In the genomic region with DNA sequence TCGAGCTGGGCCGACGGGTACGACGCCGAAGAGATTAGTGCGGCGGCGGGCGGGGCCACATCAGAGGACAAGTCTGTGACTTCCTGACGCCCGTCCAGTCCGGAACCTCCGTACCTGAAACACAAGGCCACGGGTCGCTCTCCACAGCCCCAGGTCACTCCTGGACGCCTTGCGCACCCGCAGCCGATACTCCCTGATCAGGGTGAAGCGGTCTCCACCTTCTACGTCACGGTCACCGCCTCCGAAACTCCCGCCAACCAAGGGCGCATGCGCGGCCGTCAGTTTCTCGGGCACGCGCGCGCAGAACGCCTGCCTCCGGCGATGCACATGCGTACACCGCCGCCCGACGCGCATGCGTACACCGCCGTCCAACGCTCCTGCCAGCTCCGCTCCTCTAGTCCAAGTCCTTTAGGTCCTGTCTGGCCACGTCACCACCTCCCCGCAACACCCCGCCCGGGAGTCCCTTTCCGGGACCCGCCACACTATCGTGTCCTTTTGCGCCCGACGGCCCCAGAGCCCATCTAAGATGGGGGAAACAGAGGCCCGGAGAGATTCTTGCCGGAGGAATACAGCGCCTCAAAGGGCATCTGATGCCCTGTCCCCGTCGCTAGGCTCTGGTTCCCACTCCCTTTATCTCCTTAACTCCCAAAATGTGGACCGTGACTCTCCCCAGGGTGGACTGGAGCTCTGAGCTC, we compare ENCODE assay signal across 8 cellular contexts. TPM values are rescaled to one million over a fixed set of nuclear protein-coding genes. Genes with fewer than 3 reads are reported as not detected.
DNase-seq lines count a peak whose midpoint lies in the region; ATAC-seq, FAIRE-seq and TF ChIP-seq lines count a peak whose summit lies in the region.

A gene with protein sequence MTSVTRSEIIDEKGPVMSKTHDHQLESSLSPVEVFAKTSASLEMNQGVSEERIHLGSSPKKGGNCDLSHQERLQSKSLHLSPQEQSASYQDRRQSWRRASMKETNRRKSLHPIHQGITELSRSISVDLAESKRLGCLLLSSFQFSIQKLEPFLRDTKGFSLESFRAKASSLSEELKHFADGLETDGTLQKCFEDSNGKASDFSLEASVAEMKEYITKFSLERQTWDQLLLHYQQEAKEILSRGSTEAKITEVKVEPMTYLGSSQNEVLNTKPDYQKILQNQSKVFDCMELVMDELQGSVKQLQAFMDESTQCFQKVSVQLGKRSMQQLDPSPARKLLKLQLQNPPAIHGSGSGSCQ (minus strand): TSS at position 216 of the 695 bp plus-strand sequence. CDS start 2,305 bp downstream, outside the sequence.

- peak; percentile 87 for TF ChIP-seq POLR2A in GM18951 (IDR thresholded peaks at IDR 0.05; ENCODE audit: extremely low read depth, insufficient read depth, insufficient read length)

- no peaks in the 10 kb centered on the region for H4K20me1 ChIP-seq in smooth muscle cell (ENCODE audit: low read depth)

- peak within 1 kb of the TSS; percentile 92 for H2AFZ ChIP-seq in smooth muscle cell (ENCODE audit: low read depth)

- peak within 1 kb of the TSS; percentile 100 for H3K27ac Mint-ChIP-seq in WTC11

- no peaks in the 10 kb centered on the region for H3K9me3 ChIP-seq in smooth muscle cell (replicated peaks; ENCODE audit: low read depth)

- DNase-seq in AG08396 (ENCODE audit: low spot score): peak; percentile 99
- DNase-seq in NCI-H226: peak; percentile 88
- peak; percentile 99 for DNase-seq in WTC11 (ENCODE audit: low spot score)
- peak; percentile 90 for DNase-seq in bronchial epithelial cell (ENCODE audit: low read depth)
- peak; percentile 98 for DNase-seq in iPS-NIHi7 (ENCODE audit: extremely low spot score)
- peak; percentile 98 for DNase-seq in smooth muscle cell (lab: John Stamatoyannopoulos, UW; ENCODE audit: unreplicated experiment)

- H3K4me2 ChIP-seq in smooth muscle cell: peak within 1 kb of the TSS; percentile 98

- CTCF ChIA-PET in WTC11 (lab: Charles Lee): interaction anchor here (0.5 to 2.5 kb wide), 34 partner anchors 8 to 617 kb away, joined by 3 to 27 read pairs (median 4); a partner anchor contains a TSS

- H3K27ac ChIP-seq in smooth muscle cell (ENCODE audit: low read depth): peak within 1 kb of the TSS; percentile 98

- in situ Hi-C loops in GM18951 (cut with MboI; ENCODE audit: low sequenced_read_pairs, unreplicated experiment): no loop called here

- H3K4me3 Mint-ChIP-seq in WTC11: peak within 1 kb of the TSS; percentile 90

- ATAC-seq in HG03175 (IDR thresholded peaks at IDR 0.05; ENCODE audit: unreplicated experiment) (peak; percentile 80), WTC11 (peak; percentile 80)

- no peaks in the 10 kb centered on the region for H3K9me3 Mint-ChIP-seq in WTC11

- H3K4me1 ChIP-seq in smooth muscle cell (ENCODE audit: low read depth): peaks cover 5% of the 10 kb centered on the region

- H3F3A ChIP-seq in smooth muscle cell (ENCODE audit: low read depth): peaks cover 8% of the 10 kb centered on the region

- H3K79me2 ChIP-seq in smooth muscle cell (ENCODE audit: low read depth): peaks cover 12% of the 10 kb centered on the region

- H3K27me3 ChIP-seq in bronchial epithelial cell (ENCODE audit: control insufficient read depth, insufficient read depth, low read length) (no peaks in the 10 kb centered on the region), smooth muscle cell (ENCODE audit: low read depth) (no peaks in the 10 kb centered on the region)

- H3K9ac ChIP-seq in smooth muscle cell (ENCODE audit: low read depth): peak within 1 kb of the TSS; percentile 99

- H3K4me3 ChIP-seq in bronchial epithelial cell (ENCODE audit: low read depth, low read length) (peak within 1 kb of the TSS; percentile 82), smooth muscle cell (peak within 1 kb of the TSS; percentile 82)

- FAIRE-seq in bronchial epithelial cell (lab: Jason Lieb, UNC): no peak

- POLR2A ChIA-PET in WTC11 (lab: Charles Lee): interaction anchor here (0.5 to 1.5 kb wide), 7 partner anchors 19 to 188 kb away, joined by 3 to 4 read pairs (median 3); a partner anchor contains a TSS

- H3K4me1 Mint-ChIP-seq in WTC11: peaks cover 6% of the 10 kb centered on the region

- H3K27me3 Mint-ChIP-seq in WTC11 (ENCODE audit: low read depth): peaks cover 2% of the 10 kb centered on the region; the same call in 1 of the 2 replicates

- peaks cover 7% of the 10 kb centered on the region for H3K36me3 Mint-ChIP-seq in WTC11

- TF ChIP-seq CTCF in WTC11 (IDR thresholded peaks at IDR 0.05): no peak
- TF ChIP-seq CTCF in bronchial epithelial cell (IDR thresholded peaks at IDR 0.05; ENCODE audit: insufficient read depth, low read length, severe bottlenecking): no peak
- TF ChIP-seq CTCF in smooth muscle cell (IDR thresholded peaks at IDR 0.05; ENCODE audit: borderline replicate concordance, insufficient read depth, poor library complexity, severe bottlenecking): no peak

- WGBS in smooth muscle cell (ENCODE audit: low lambda C conversion rate): under 1% methylated on average over 63 of the region's 65 CpGs

- H3K36me3 ChIP-seq in bronchial epithelial cell (ENCODE audit: control insufficient read depth, insufficient read depth, low read length): no peaks in the 10 kb centered on the region
- no peaks in the 10 kb centered on the region for H3K36me3 ChIP-seq in smooth muscle cell (ENCODE audit: low read depth)

TF ChIP-seq in WTC11, 78 proteins besides CTCF, POLR2A, EP300 and RAD21 (continues in another document):
- TF ChIP-seq, protein P1, sequence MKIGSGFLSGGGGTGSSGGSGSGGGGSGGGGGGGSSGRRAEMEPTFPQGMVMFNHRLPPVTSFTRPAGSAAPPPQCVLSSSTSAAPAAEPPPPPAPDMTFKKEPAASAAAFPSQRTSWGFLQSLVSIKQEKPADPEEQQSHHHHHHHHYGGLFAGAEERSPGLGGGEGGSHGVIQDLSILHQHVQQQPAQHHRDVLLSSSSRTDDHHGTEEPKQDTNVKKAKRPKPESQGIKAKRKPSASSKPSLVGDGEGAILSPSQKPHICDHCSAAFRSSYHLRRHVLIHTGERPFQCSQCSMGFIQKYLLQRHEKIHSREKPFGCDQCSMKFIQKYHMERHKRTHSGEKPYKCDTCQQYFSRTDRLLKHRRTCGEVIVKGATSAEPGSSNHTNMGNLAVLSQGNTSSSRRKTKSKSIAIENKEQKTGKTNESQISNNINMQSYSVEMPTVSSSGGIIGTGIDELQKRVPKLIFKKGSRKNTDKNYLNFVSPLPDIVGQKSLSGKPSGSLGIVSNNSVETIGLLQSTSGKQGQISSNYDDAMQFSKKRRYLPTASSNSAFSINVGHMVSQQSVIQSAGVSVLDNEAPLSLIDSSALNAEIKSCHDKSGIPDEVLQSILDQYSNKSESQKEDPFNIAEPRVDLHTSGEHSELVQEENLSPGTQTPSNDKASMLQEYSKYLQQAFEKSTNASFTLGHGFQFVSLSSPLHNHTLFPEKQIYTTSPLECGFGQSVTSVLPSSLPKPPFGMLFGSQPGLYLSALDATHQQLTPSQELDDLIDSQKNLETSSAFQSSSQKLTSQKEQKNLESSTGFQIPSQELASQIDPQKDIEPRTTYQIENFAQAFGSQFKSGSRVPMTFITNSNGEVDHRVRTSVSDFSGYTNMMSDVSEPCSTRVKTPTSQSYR (CRISPR knock-in tag; IDR thresholded peaks at IDR 0.05): no peak
- TF ChIP-seq, protein P2, sequence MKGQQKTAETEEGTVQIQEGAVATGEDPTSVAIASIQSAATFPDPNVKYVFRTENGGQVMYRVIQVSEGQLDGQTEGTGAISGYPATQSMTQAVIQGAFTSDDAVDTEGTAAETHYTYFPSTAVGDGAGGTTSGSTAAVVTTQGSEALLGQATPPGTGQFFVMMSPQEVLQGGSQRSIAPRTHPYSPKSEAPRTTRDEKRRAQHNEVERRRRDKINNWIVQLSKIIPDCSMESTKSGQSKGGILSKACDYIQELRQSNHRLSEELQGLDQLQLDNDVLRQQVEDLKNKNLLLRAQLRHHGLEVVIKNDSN (CRISPR knock-in tag; IDR thresholded peaks at IDR 0.05): no peak; the same call in 1 of the 2 replicates
- no peak for TF ChIP-seq SMAD3 (CRISPR knock-in tag; IDR thresholded peaks at IDR 0.05; ENCODE audit: borderline replicate concordance)
- TF ChIP-seq FOXK1 (CRISPR knock-in tag; IDR thresholded peaks at IDR 0.05): peak; percentile 83
- no peak for TF ChIP-seq NR3C1 (CRISPR knock-in tag; conservative IDR thresholded peaks at IDR 0.05; ENCODE audit: low read depth)
- TF ChIP-seq, protein P3, sequence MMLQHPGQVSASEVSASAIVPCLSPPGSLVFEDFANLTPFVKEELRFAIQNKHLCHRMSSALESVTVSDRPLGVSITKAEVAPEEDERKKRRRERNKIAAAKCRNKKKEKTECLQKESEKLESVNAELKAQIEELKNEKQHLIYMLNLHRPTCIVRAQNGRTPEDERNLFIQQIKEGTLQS (CRISPR knock-in tag; conservative IDR thresholded peaks at IDR 0.05): no peak
- TF ChIP-seq, protein P4, sequence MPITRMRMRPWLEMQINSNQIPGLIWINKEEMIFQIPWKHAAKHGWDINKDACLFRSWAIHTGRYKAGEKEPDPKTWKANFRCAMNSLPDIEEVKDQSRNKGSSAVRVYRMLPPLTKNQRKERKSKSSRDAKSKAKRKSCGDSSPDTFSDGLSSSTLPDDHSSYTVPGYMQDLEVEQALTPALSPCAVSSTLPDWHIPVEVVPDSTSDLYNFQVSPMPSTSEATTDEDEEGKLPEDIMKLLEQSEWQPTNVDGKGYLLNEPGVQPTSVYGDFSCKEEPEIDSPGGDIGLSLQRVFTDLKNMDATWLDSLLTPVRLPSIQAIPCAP (CRISPR knock-in tag; IDR thresholded peaks at IDR 0.05): peak; percentile 12; the same call in 1 of the 2 replicates
- no peak for TF ChIP-seq ZNF263 (CRISPR knock-in tag; IDR thresholded peaks at IDR 0.05; ENCODE audit: low read depth)

RNA-seq across cellular contexts. Expression of the gene that starts here (rescaled TPM):
- total RNA-seq in WTC11 (2021) (26.0 to 27.0 TPM (median 26.9 TPM) in 3 replicates), bronchial epithelial cell (3.7 and 4.9 TPM in 2 replicates), smooth muscle cell (17.0 and 23.0 TPM in 2 replicates)
- 15.1 and 17.4 TPM in 2 replicates for polyA plus RNA-seq in smooth muscle cell

Comparison
In these comparisons a context has a peak if more than half of its experiments do, and no peak if none do; other contexts are left out.
1. Peak in every context shown above with its lines: DNase-seq, ATAC-seq, H3K4me3 ChIP-seq and H3K27ac ChIP-seq.